Comparison of ENCODE assay signal across 18 cellular contexts in the genomic region with DNA sequence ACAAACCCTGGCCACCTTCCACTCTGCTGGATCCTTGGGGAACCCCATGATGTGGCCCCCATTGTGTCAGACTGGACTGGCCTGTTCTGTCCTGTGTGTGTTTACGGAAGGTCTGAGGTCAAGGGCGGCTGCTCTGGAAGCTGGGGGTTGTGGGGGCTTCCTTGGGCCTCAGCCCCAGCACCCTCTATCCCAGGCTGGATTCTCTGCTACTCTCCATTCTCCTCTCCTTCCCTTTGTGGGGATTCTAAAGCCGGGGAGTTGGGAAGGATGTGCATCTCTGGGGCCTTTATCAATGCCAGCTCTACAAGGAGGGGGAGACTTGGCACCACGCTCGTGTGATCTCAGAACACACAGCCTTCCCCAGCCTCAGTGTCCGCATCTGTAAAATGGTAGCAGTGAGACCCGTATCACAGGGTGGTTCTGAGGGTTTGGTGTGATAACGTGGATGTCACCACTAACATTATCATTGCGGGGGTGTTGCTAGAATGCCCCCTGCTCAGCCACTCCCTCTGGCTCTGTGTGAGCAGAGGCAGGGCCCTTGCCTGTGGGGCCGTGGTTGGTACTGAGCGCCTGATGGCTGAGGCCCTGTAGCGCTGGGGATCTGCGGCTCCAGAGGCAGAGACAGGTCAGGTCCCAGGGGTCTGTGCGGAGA. TPM values are rescaled to one million over a fixed set of nuclear protein-coding genes. Genes with fewer than 3 reads are reported as not detected.
DNase-seq lines count a peak whose midpoint lies in the region; ATAC-seq and TF ChIP-seq lines count a peak whose summit lies in the region.
"Had no signal": no experiment of that assay in that cellular context is flagged by ENCODE, and none has a peak within 500 bp of the region (broad histone marks: within the 10 kb centered on the region; RNA-seq: fewer than 3 reads in every experiment).

No MANE protein-coding gene starts in this region.

- TF ChIP-seq POLR2A in thyroid gland (IDR thresholded peaks at IDR 0.05), result no peak

- no peaks in the 10 kb centered on the region for H3K27me3 Mint-ChIP-seq in activated CD4-positive, alpha-beta T cell treated with anti-CD3 and anti-CD28 coated beads, Interleukin-2, amount 10 ng/mL, durations not matched to agents 7 days and 5 days
- no peaks in the 10 kb centered on the region for H3K27me3 Mint-ChIP-seq in activated CD4-positive, alpha-beta T cell treated with anti-CD3 and anti-CD28 coated beads for 36 hours

- TF ChIP-seq CTCF in lower lobe of right lung (IDR thresholded peaks at IDR 0.05), result no peak
- TF ChIP-seq CTCF in thyroid gland (IDR thresholded peaks at IDR 0.05), result no peak

- H3K27ac ChIP-seq in lower lobe of right lung (peak overlapping the region; percentile 64), thyroid gland (peak overlapping the region; percentile 55 to 80 (median 58))
- H3K27ac ChIP-seq: tibial artery had no signal

- CTCF ChIA-PET in activated CD4-positive, alpha-beta T cell treated with anti-CD3 and anti-CD28 coated beads, Interleukin-2, amount 10 ng/mL, durations not matched to agents 7 days and 5 days (lab: Charles Lee), result interaction anchor here (1.4 to 6.1 kb wide), 7 partner anchors 9 to 70 kb away, joined by 5 to 69 read pairs (median 33); a partner anchor contains a TSS
- CTCF ChIA-PET in activated CD4-positive, alpha-beta T cell treated with anti-CD3 and anti-CD28 coated beads for 36 hours (lab: Charles Lee), result interaction anchor here (0.6 to 6.5 kb wide), 9 partner anchors 9 to 70 kb away, joined by 3 to 121 read pairs (median 24); no protein-coding TSS in a partner anchor

- H3K27me3 ChIP-seq in lower lobe of right lung (ENCODE audit: low read depth) (no peaks in the 10 kb centered on the region), thyroid gland (no peaks in the 10 kb centered on the region)

- POLR2A ChIA-PET in activated CD4-positive, alpha-beta T cell treated with anti-CD3 and anti-CD28 coated beads, Interleukin-2, amount 10 ng/mL, durations not matched to agents 7 days and 5 days (lab: Charles Lee), result no interaction called here
- POLR2A ChIA-PET in activated CD4-positive, alpha-beta T cell treated with anti-CD3 and anti-CD28 coated beads for 36 hours (lab: Charles Lee), result interaction anchor here (1.0 kb wide), 1 partner anchor 37 kb away, joined by 3 read pairs; no protein-coding TSS in a partner anchor

- ATAC-seq in lower lobe of right lung, result peak in 1 of 2 donors; percentile 30
- ATAC-seq in activated CD4-positive, alpha-beta T cell treated with anti-CD3 and anti-CD28 coated beads for 36 hours, result no peak

- H3K36me3 Mint-ChIP-seq in activated CD4-positive, alpha-beta T cell treated with anti-CD3 and anti-CD28 coated beads, Interleukin-2, amount 10 ng/mL, durations not matched to agents 7 days and 5 days (ENCODE audit: low read depth), result no peaks in the 10 kb centered on the region
- H3K36me3 Mint-ChIP-seq in activated CD4-positive, alpha-beta T cell treated with anti-CD3 and anti-CD28 coated beads for 36 hours (ENCODE audit: low read depth), result no peaks in the 10 kb centered on the region

- H3K9me3 Mint-ChIP-seq in activated CD4-positive, alpha-beta T cell treated with anti-CD3 and anti-CD28 coated beads, Interleukin-2, amount 10 ng/mL, durations not matched to agents 7 days and 5 days, result no peaks in the 10 kb centered on the region
- no peaks in the 10 kb centered on the region for H3K9me3 Mint-ChIP-seq in activated CD4-positive, alpha-beta T cell treated with anti-CD3 and anti-CD28 coated beads for 36 hours (ENCODE audit: low read depth)
- H3K9me3 Mint-ChIP-seq: activated T-helper 1 cell treated with anti-CD3 and anti-CD28 coated beads, Interleukin-12 subunit alpha, Interleukin-12 subunit beta, Interleukin-2, Interleukin-4 antibody, amounts not matched to agents 30 ng/mL and 10 ng/mL and 1 ng/mL, durations not matched to agents 14 hours and 24 hours and 36 hours had no signal

- H3K9me3 ChIP-seq in lower lobe of right lung (no peaks in the 10 kb centered on the region), thyroid gland (no peaks in the 10 kb centered on the region)
- H3K9me3 ChIP-seq: HAP-1, tibial artery had no signal

- intact Hi-C loops in lower lobe of right lung (cut with DNase I) (loop anchor here (10.0 kb wide), 1 partner anchor 52 kb away; no protein-coding TSS in a partner anchor), thyroid gland (cut with DNase I) (no loop called here)
- intact Hi-C loops in activated CD4-positive, alpha-beta T cell treated with anti-CD3 and anti-CD28 coated beads for 36 hours (cut with DNase I, micrococcal nuclease), result loop anchor here in 1 of 2 experiments (5.0 kb wide), 1 partner anchor 76 kb away; no protein-coding TSS in a partner anchor

- H3K36me3 ChIP-seq in lower lobe of right lung (peaks cover 7% of the 10 kb centered on the region), thyroid gland (peaks cover 7 to 14% of the 10 kb centered on the region in 2 donors)
- H3K36me3 ChIP-seq: HAP-1 had no signal

- DNase-seq in activated CD4-positive, alpha-beta T cell treated with anti-CD3 and anti-CD28 coated beads, Interleukin-2, amount 10 ng/mL, durations not matched to agents 7 days and 5 days, result no peak
- no peak for DNase-seq in activated CD4-positive, alpha-beta T cell treated with anti-CD3 and anti-CD28 coated beads for 1 hour
- DNase-seq in dermis blood vessel endothelial cell, result peak; percentile 71
- no peak for DNase-seq in lower lobe of right lung
- DNase-seq in thyroid gland, result no peak
- DNase-seq in NCI-H2107 (lab: John Stamatoyannopoulos, UW), result no peak
- DNase-seq in activated CD4-positive, alpha-beta T cell treated with anti-CD3 and anti-CD28 coated beads for 36 hours, result no peak
- no peak for DNase-seq in HPDE6-E6E7 (ENCODE audit: extremely low spot score)
- DNase-seq: DMS79, erythroblast, NCI-H1105 treated with DMSO at 0.1 percent for 48 hours, NCI-H524 treated with DMSO at 0.1 percent for 48 hours, SIG-M5 had no signal

- no peak overlapping the region for H3K4me3 ChIP-seq in lower lobe of right lung
- no peak overlapping the region for H3K4me3 ChIP-seq in thyroid gland (replicated peaks in 1 of 3)
- H3K4me3 ChIP-seq: HAP-1, tibial artery had no signal

- peak overlapping the region; percentile 55 for H3K27ac Mint-ChIP-seq in activated CD4-positive, alpha-beta T cell treated with anti-CD3 and anti-CD28 coated beads, Interleukin-2, amount 10 ng/mL, durations not matched to agents 7 days and 5 days
- no peak overlapping the region for H3K27ac Mint-ChIP-seq in activated CD4-positive, alpha-beta T cell treated with anti-CD3 and anti-CD28 coated beads for 36 hours

- H3K4me3 Mint-ChIP-seq in activated CD4-positive, alpha-beta T cell treated with anti-CD3 and anti-CD28 coated beads, Interleukin-2, amount 10 ng/mL, durations not matched to agents 7 days and 5 days, result no peak overlapping the region
- no peak overlapping the region for H3K4me3 Mint-ChIP-seq in activated CD4-positive, alpha-beta T cell treated with anti-CD3 and anti-CD28 coated beads for 36 hours
- H3K4me3 Mint-ChIP-seq: activated T-helper 1 cell treated with anti-CD3 and anti-CD28 coated beads, Interleukin-12 subunit alpha, Interleukin-12 subunit beta, Interleukin-2, Interleukin-4 antibody, amounts not matched to agents 30 ng/mL and 10 ng/mL and 1 ng/mL, durations not matched to agents 14 hours and 24 hours and 36 hours had no signal

- WGBS in thyroid gland, 2 donors, result 75% methylated on average over 12 of the region's 14 CpGs

- peaks cover 35% of the 10 kb centered on the region for H3K4me1 Mint-ChIP-seq in activated CD4-positive, alpha-beta T cell treated with anti-CD3 and anti-CD28 coated beads, Interleukin-2, amount 10 ng/mL, durations not matched to agents 7 days and 5 days
- peaks cover 13% of the 10 kb centered on the region for H3K4me1 Mint-ChIP-seq in activated CD4-positive, alpha-beta T cell treated with anti-CD3 and anti-CD28 coated beads for 36 hours

- H3K4me1 ChIP-seq in lower lobe of right lung, result peaks cover 38% of the 10 kb centered on the region
- H3K4me1 ChIP-seq in thyroid gland, result peaks cover 11 to 62% of the 10 kb centered on the region in 2 donors
- H3K4me1 ChIP-seq: HAP-1 had no signal

RNA-seq across cellular contexts. Expression of a gene that starts 18.1 kb away (rescaled TPM):
- total RNA-seq in activated CD4-positive, alpha-beta T cell treated with anti-CD3 and anti-CD28 coated beads, Interleukin-2, amount 10 ng/mL, durations not matched to agents 7 days and 5 days, result 1 to 10 TPM; 2.2 to 2.9 TPM
- total RNA-seq in dermis blood vessel endothelial cell (21.8 and 35.4 TPM in 2 replicates), lower lobe of right lung (37.9 TPM), thyroid gland (100 to 1,000 TPM; 120 to 295 (median 239) TPM)
- 1 to 10 TPM; 6.3 to 6.8 TPM for total RNA-seq in activated CD4-positive, alpha-beta T cell treated with anti-CD3 and anti-CD28 coated beads for 36 hours

RNA-seq across cellular contexts. Expression of a gene that starts 21.6 kb away (rescaled TPM):
- not detected for total RNA-seq in activated CD4-positive, alpha-beta T cell treated with anti-CD3 and anti-CD28 coated beads, Interleukin-2, amount 10 ng/mL, durations not matched to agents 7 days and 5 days
- 2.7 and 4.6 TPM in 2 replicates for total RNA-seq in dermis blood vessel endothelial cell
- 7.7 TPM for total RNA-seq in lower lobe of right lung
- 10 to 100 TPM in 2 of 4 donors, 1 to 10 TPM in 2; 3.8 to 14.2 (median 8.2) TPM for total RNA-seq in thyroid gland
- total RNA-seq in activated CD4-positive, alpha-beta T cell treated with anti-CD3 and anti-CD28 coated beads for 36 hours, result not detected
- total RNA-seq: A673; activated T-helper 1 cell treated with anti-CD3 and anti-CD28 coated beads, Interleukin-12 subunit alpha, Interleukin-12 subunit beta, Interleukin-2, Interleukin-4 antibody, amounts not matched to agents 30 ng/mL and 10 ng/mL and 1 ng/mL, durations not matched to agents 14 hours and 24 hours and 36 hours had no signal

RNA-seq across cellular contexts. Expression of a gene that starts 48.1 kb away (rescaled TPM):
- not detected for total RNA-seq in activated CD4-positive, alpha-beta T cell treated with anti-CD3 and anti-CD28 coated beads, Interleukin-2, amount 10 ng/mL, durations not matched to agents 7 days and 5 days
- 0.09 TPM in 1 of 2 replicates, not detected in the other for total RNA-seq in dermis blood vessel endothelial cell
- 4.3 TPM for total RNA-seq in lower lobe of right lung
- total RNA-seq in thyroid gland, result 1 to 10 TPM in 1 of 4 donors, under 1 TPM in 1, not detected in 2; 0.22 to 7.1 TPM
- total RNA-seq in activated CD4-positive, alpha-beta T cell treated with anti-CD3 and anti-CD28 coated beads for 36 hours, result under 1 TPM in 1 of 2 experiments, not detected in 1; 0.05 TPM
- total RNA-seq: A673; activated T-helper 1 cell treated with anti-CD3 and anti-CD28 coated beads, Interleukin-12 subunit alpha, Interleukin-12 subunit beta, Interleukin-2, Interleukin-4 antibody, amounts not matched to agents 30 ng/mL and 10 ng/mL and 1 ng/mL, durations not matched to agents 14 hours and 24 hours and 36 hours; sciatic nerve had no signal
